Comparison of ENCODE assay signal across 1 cellular context in the genomic region with DNA sequence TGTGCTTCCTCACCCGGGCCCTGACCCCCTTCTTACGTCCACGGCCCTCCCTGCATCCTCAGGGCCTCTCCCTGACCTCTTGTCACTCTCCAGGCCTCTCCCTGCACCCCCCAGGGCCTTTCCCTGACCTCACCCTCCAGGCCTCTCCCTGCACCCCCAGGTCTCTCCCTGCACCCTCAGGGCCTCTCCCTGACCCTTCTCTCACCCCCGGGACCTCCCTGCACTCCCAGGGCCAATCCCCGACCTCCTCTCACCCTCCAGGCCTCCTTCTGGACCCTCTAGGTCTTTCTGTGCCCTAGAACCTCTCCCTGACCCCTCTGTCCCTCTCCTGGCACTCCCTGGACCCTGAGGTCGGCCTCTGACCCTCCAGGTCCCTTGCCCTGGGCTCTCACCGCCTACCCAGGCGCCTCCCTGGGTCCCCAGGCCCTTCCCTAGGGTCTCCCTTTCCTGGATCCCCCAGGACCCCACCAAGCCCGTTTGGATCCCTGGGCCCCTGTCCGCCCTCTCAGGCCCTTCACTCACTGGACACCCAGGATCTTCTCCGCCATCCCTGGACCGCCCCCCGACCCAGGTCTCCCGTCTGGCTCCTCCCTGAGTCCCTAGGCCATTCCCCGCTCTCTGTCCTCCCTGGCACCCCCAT.
TF ChIP-seq lines count a peak whose summit lies in the region.

No MANE protein-coding gene starts in this region.

TF ChIP-seq in HepG2, 621 proteins besides CTCF, POLR2A, EP300 and RAD21 (continues in another document):
- TF ChIP-seq, protein P1, sequence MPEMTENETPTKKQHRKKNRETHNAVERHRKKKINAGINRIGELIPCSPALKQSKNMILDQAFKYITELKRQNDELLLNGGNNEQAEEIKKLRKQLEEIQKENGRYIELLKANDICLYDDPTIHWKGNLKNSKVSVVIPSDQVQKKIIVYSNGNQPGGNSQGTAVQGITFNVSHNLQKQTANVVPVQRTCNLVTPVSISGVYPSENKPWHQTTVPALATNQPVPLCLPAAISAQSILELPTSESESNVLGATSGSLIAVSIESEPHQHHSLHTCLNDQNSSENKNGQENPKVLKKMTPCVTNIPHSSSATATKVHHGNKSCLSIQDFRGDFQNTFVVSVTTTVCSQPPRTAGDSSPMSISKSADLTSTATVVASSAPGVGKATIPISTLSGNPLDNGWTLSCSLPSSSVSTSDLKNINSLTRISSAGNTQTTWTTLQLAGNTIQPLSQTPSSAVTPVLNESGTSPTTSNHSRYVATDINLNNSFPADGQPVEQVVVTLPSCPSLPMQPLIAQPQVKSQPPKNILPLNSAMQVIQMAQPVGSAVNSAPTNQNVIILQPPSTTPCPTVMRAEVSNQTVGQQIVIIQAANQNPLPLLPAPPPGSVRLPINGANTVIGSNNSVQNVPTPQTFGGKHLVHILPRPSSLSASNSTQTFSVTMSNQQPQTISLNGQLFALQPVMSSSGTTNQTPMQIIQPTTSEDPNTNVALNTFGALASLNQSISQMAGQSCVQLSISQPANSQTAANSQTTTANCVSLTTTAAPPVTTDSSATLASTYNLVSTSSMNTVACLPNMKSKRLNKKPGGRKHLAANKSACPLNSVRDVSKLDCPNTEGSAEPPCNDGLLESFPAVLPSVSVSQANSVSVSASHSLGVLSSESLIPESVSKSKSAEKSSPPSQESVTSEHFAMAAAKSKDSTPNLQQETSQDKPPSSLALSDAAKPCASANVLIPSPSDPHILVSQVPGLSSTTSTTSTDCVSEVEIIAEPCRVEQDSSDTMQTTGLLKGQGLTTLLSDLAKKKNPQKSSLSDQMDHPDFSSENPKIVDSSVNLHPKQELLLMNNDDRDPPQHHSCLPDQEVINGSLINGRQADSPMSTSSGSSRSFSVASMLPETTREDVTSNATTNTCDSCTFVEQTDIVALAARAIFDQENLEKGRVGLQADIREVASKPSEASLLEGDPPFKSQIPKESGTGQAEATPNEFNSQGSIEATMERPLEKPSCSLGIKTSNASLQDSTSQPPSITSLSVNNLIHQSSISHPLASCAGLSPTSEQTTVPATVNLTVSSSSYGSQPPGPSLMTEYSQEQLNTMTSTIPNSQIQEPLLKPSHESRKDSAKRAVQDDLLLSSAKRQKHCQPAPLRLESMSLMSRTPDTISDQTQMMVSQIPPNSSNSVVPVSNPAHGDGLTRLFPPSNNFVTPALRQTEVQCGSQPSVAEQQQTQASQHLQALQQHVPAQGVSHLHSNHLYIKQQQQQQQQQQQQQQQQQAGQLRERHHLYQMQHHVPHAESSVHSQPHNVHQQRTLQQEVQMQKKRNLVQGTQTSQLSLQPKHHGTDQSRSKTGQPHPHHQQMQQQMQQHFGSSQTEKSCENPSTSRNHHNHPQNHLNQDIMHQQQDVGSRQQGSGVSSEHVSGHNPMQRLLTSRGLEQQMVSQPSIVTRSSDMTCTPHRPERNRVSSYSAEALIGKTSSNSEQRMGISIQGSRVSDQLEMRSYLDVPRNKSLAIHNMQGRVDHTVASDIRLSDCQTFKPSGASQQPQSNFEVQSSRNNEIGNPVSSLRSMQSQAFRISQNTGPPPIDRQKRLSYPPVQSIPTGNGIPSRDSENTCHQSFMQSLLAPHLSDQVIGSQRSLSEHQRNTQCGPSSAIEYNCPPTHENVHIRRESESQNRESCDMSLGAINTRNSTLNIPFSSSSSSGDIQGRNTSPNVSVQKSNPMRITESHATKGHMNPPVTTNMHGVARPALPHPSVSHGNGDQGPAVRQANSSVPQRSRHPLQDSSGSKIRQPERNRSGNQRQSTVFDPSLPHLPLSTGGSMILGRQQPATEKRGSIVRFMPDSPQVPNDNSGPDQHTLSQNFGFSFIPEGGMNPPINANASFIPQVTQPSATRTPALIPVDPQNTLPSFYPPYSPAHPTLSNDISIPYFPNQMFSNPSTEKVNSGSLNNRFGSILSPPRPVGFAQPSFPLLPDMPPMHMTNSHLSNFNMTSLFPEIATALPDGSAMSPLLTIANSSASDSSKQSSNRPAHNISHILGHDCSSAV (CRISPR knock-in tag; IDR thresholded peaks at IDR 0.05; ENCODE audit: borderline replicate concordance), result no peak
- TF ChIP-seq NCOA1 (CRISPR knock-in tag; IDR thresholded peaks at IDR 0.05) (peak; percentile 74; the same call in 1 of the 2 replicates), DPF2 (CRISPR knock-in tag; IDR thresholded peaks at IDR 0.05; ENCODE audit: borderline replicate concordance, low read depth) (0 out of 2 replicates have a peak, but pooled peaks have one; percentile 8), PHF8 (CRISPR knock-in tag; IDR thresholded peaks at IDR 0.05) (peak; percentile 26; the same call in 1 of the 2 replicates), ZBTB2 (CRISPR knock-in tag; IDR thresholded peaks at IDR 0.05; ENCODE audit: low read depth) (no peak), NONO (IDR thresholded peaks at IDR 0.05) (no peak), NONO (CRISPR knock-in tag; conservative IDR thresholded peaks at IDR 0.05) (no peak; the same call in 1 of the 2 replicates), ZNF414 (CRISPR knock-in tag; IDR thresholded peaks at IDR 0.05) (0 out of 2 replicates have a peak, but pooled peaks have one; percentile 66), CC2D1A (CRISPR knock-in tag; IDR thresholded peaks at IDR 0.05) (0 out of 2 replicates have a peak, but pooled peaks have one; percentile 28), ZFY (CRISPR knock-in tag; IDR thresholded peaks at IDR 0.05) (peak; percentile 60; the same call in 1 of the 2 replicates), NRL (CRISPR knock-in tag; IDR thresholded peaks at IDR 0.05; ENCODE audit: borderline replicate concordance) (0 out of 2 replicates have a peak, but pooled peaks have one; percentile 21), SAP130 (CRISPR knock-in tag; IDR thresholded peaks at IDR 0.05; ENCODE audit: low read depth) (0 out of 2 replicates have a peak, but pooled peaks have one; percentile 13), FOXA3 (CRISPR knock-in tag; IDR thresholded peaks at IDR 0.05) (no peak), ZKSCAN1 (IDR thresholded peaks at IDR 0.05; ENCODE audit: low read length) (no peak), ARID4A (CRISPR knock-in tag; IDR thresholded peaks at IDR 0.05; ENCODE audit: borderline replicate concordance) (no peak), ZFAT (CRISPR knock-in tag; conservative IDR thresholded peaks at IDR 0.05) (no peak), ZFX (CRISPR knock-in tag; IDR thresholded peaks at IDR 0.05; ENCODE audit: low read depth) (peak; percentile 45), ZNF331 (CRISPR knock-in tag; IDR thresholded peaks at IDR 0.05) (0 out of 2 replicates have a peak, but pooled peaks have one; percentile 15), ZNF670 (CRISPR knock-in tag; IDR thresholded peaks at IDR 0.05; ENCODE audit: borderline replicate concordance) (no peak), HES4 (CRISPR knock-in tag; IDR thresholded peaks at IDR 0.05; ENCODE audit: borderline replicate concordance) (0 out of 2 replicates have a peak, but pooled peaks have one; percentile 16), NFE2 (CRISPR knock-in tag; IDR thresholded peaks at IDR 0.05) (no peak), THAP8 (CRISPR knock-in tag; IDR thresholded peaks at IDR 0.05; ENCODE audit: borderline replicate concordance) (no peak), ZNF263 (CRISPR knock-in tag; IDR thresholded peaks at IDR 0.05) (peak; percentile 78)
- TF ChIP-seq, protein P2, sequence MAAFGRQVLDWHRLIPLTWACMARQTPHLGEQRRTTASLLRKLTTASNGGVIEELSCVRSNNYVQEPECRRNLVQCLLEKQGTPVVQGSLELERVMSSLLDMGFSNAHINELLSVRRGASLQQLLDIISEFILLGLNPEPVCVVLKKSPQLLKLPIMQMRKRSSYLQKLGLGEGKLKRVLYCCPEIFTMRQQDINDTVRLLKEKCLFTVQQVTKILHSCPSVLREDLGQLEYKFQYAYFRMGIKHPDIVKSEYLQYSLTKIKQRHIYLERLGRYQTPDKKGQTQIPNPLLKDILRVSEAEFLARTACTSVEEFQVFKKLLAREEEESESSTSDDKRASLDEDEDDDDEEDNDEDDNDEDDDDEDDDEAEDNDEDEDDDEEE (CRISPR knock-in tag; IDR thresholded peaks at IDR 0.05), result 0 out of 2 replicates have a peak, but pooled peaks have one; percentile 19
- TF ChIP-seq, protein P3, sequence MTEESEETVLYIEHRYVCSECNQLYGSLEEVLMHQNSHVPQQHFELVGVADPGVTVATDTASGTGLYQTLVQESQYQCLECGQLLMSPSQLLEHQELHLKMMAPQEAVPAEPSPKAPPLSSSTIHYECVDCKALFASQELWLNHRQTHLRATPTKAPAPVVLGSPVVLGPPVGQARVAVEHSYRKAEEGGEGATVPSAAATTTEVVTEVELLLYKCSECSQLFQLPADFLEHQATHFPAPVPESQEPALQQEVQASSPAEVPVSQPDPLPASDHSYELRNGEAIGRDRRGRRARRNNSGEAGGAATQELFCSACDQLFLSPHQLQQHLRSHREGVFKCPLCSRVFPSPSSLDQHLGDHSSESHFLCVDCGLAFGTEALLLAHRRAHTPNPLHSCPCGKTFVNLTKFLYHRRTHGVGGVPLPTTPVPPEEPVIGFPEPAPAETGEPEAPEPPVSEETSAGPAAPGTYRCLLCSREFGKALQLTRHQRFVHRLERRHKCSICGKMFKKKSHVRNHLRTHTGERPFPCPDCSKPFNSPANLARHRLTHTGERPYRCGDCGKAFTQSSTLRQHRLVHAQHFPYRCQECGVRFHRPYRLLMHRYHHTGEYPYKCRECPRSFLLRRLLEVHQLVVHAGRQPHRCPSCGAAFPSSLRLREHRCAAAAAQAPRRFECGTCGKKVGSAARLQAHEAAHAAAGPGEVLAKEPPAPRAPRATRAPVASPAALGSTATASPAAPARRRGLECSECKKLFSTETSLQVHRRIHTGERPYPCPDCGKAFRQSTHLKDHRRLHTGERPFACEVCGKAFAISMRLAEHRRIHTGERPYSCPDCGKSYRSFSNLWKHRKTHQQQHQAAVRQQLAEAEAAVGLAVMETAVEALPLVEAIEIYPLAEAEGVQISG (CRISPR knock-in tag; IDR thresholded peaks at IDR 0.05), result 0 out of 2 replicates have a peak, but pooled peaks have one; percentile 14
- TF ChIP-seq, protein P4, sequence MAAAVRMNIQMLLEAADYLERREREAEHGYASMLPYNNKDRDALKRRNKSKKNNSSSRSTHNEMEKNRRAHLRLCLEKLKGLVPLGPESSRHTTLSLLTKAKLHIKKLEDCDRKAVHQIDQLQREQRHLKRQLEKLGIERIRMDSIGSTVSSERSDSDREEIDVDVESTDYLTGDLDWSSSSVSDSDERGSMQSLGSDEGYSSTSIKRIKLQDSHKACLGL (CRISPR knock-in tag; IDR thresholded peaks at IDR 0.05), result peak; percentile 62; the same call in 1 of the 2 replicates
- TF ChIP-seq, protein P5, sequence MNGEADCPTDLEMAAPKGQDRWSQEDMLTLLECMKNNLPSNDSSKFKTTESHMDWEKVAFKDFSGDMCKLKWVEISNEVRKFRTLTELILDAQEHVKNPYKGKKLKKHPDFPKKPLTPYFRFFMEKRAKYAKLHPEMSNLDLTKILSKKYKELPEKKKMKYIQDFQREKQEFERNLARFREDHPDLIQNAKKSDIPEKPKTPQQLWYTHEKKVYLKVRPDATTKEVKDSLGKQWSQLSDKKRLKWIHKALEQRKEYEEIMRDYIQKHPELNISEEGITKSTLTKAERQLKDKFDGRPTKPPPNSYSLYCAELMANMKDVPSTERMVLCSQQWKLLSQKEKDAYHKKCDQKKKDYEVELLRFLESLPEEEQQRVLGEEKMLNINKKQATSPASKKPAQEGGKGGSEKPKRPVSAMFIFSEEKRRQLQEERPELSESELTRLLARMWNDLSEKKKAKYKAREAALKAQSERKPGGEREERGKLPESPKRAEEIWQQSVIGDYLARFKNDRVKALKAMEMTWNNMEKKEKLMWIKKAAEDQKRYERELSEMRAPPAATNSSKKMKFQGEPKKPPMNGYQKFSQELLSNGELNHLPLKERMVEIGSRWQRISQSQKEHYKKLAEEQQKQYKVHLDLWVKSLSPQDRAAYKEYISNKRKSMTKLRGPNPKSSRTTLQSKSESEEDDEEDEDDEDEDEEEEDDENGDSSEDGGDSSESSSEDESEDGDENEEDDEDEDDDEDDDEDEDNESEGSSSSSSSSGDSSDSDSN (CRISPR knock-in tag; IDR thresholded peaks at IDR 0.05), result peak; percentile 34; the same call in 1 of the 2 replicates
